In the genomic region with DNA sequence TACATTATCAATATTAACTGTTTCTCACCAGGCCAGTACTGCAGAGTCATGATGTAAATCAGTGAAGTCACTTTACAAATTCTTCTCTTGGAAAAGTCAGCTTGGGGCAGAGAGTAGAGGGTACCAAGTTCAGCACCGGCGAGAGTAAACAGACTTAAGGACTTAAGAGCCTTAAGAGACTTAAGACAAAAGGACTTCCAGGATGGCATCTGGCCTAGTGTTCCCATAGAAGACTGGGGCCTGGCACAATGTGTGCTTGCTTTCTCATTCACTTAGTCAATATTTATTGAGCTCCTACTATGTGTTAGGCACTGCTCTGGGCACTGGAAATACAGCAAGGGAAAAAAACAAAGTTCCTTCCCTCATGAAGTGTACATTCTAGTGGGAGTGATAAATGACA, we compare ENCODE assay signal across 1 cellular context.
A peak's percentile ranks its signal among the peaks of the same experiment; 100 is the strongest.
TF ChIP-seq lines count a peak whose summit lies in the region.

No MANE protein-coding gene starts in this region.

TF ChIP-seq in K562, 482 proteins besides CTCF, POLR2A, EP300 and RAD21 (continued from another document):
- TF ChIP-seq, protein P1, sequence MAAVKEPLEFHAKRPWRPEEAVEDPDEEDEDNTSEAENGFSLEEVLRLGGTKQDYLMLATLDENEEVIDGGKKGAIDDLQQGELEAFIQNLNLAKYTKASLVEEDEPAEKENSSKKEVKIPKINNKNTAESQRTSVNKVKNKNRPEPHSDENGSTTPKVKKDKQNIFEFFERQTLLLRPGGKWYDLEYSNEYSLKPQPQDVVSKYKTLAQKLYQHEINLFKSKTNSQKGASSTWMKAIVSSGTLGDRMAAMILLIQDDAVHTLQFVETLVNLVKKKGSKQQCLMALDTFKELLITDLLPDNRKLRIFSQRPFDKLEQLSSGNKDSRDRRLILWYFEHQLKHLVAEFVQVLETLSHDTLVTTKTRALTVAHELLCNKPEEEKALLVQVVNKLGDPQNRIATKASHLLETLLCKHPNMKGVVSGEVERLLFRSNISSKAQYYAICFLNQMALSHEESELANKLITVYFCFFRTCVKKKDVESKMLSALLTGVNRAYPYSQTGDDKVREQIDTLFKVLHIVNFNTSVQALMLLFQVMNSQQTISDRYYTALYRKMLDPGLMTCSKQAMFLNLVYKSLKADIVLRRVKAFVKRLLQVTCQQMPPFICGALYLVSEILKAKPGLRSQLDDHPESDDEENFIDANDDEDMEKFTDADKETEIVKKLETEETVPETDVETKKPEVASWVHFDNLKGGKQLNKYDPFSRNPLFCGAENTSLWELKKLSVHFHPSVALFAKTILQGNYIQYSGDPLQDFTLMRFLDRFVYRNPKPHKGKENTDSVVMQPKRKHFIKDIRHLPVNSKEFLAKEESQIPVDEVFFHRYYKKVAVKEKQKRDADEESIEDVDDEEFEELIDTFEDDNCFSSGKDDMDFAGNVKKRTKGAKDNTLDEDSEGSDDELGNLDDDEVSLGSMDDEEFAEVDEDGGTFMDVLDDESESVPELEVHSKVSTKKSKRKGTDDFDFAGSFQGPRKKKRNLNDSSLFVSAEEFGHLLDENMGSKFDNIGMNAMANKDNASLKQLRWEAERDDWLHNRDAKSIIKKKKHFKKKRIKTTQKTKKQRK (IDR thresholded peaks at IDR 0.05; ENCODE audit: borderline replicate concordance, low read depth, low read length), result no peak
- TF ChIP-seq C11orf30 (IDR thresholded peaks at IDR 0.05; ENCODE audit: low read depth), result 0 out of 2 replicates have a peak, but pooled peaks have one; percentile 17
- no peak for TF ChIP-seq CBFA2T2 (conservative IDR thresholded peaks at IDR 0.05)
- no peak for TF ChIP-seq HOXB6 (CRISPR knock-in tag; IDR thresholded peaks at IDR 0.05; ENCODE audit: borderline replicate concordance)
